ENCODE assay signal across 2 cellular contexts in the genomic region with DNA sequence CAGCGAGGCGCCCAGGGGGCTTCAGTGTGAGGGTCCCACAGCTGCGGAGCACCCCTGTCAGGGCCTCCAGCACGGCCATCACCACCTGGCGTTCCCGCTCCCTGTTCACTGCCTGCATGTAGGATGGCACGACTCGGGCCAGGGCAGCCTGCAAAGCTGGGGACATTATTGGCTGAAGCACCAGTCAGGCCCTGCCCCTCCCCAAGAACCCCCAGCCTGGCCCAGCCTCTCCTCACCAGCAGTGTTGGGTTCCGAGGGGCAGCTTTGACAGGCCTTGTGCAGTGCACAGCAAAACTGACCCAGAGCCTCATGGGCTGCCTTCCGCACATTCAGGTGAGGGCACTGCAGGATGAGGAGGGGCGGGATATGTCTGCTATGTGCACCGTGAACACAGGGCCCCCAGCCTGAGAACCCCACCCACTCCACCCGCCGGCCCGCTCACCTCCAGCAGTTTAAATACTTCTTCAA.
A peak's percentile ranks its signal among the peaks of the same experiment; 100 is the strongest.
TF ChIP-seq lines count a peak whose summit lies in the region.

No MANE protein-coding gene starts in this region.

TF ChIP-seq in IMR-90, 13 proteins besides CTCF, POLR2A, EP300 and RAD21:
- TF ChIP-seq CHD1 (IDR thresholded peaks at IDR 0.05; ENCODE audit: low read depth, low read length), result no peak
- no peak for TF ChIP-seq BHLHE40 (IDR thresholded peaks at IDR 0.05; ENCODE audit: low read depth, low read length)
- no peak for TF ChIP-seq SMC3 (IDR thresholded peaks at IDR 0.05; ENCODE audit: low read depth, low read length)
- no peak for TF ChIP-seq MXI1 (IDR thresholded peaks at IDR 0.05; ENCODE audit: borderline replicate concordance, low read depth, low read length)
- no peak for TF ChIP-seq USF2 (IDR thresholded peaks at IDR 0.05; ENCODE audit: low read depth, low read length)
- TF ChIP-seq FOS (IDR thresholded peaks at IDR 0.05; ENCODE audit: low read depth, low read length), result no peak
- no peak for TF ChIP-seq CEBPB (IDR thresholded peaks at IDR 0.05; ENCODE audit: low read depth, low read length)
- no peak for TF ChIP-seq RFX5 (IDR thresholded peaks at IDR 0.05; ENCODE audit: low read depth, low read length)
- TF ChIP-seq MAZ (IDR thresholded peaks at IDR 0.05; ENCODE audit: borderline replicate concordance, low read depth, low read length), result no peak
- no peak for TF ChIP-seq RCOR1 (IDR thresholded peaks at IDR 0.05; ENCODE audit: insufficient replicate concordance, low read length)
- TF ChIP-seq MAFK (IDR thresholded peaks at IDR 0.05; ENCODE audit: low read depth, low read length), result no peak
- no peak for TF ChIP-seq NFE2L2 (IDR thresholded peaks at IDR 0.05; ENCODE audit: low read depth, low read length)
- TF ChIP-seq ELK1 (IDR thresholded peaks at IDR 0.05; ENCODE audit: borderline replicate concordance, low read depth, low read length), result no peak

TF ChIP-seq in GM12878, 131 proteins besides CTCF, POLR2A, EP300 and RAD21:
- TF ChIP-seq STAT3 (IDR thresholded peaks at IDR 0.05; ENCODE audit: low read depth, low read length) (no peak), POLR2AphosphoS5 (IDR thresholded peaks at IDR 0.05; ENCODE audit: low read length) (peak; percentile 50; the same call in 1 of the 2 replicates)
